Comparison of ENCODE assay signal across 8 cellular contexts in the genomic region with DNA sequence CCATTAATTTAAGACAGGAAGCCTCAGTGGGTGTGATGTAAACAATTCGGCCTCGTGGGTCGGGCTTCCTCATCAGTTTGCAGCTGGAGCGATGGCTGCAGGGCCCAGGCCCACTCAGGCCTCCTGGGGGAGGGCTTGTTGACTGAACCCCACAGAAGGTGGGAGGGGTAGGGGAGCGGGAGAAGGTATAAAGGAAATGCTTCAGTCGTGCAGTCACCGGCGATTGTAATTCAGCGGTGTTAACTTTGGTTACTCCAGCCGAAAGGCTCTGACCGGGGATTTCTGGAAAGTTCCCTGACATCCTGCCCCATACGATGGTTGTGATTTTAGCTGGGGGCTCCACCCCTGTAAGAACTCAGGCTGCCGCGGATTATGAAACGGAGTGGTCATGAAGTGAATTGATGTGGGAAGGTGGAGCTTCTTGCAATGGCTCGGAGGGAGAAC.
DNase-seq lines count a peak whose midpoint lies in the region; ATAC-seq and TF ChIP-seq lines count a peak whose summit lies in the region.

No MANE protein-coding gene starts in this region.

- H3K27me3 ChIP-seq in brain microvascular endothelial cell (replicated peaks): no peaks in the 10 kb centered on the region
- H3K27me3 ChIP-seq in Karpas-422 (ENCODE audit: low read length): no peaks in the 10 kb centered on the region

- H3K4me3 ChIP-seq in brain microvascular endothelial cell (ENCODE audit: low read depth, low read length): peak overlapping the region; percentile 57
- no peak overlapping the region for H3K4me3 ChIP-seq in Karpas-422 (ENCODE audit: low read length)

- H3K4me1 Mint-ChIP-seq in activated CD4-positive, alpha-beta memory T cell treated with anti-CD3 and anti-CD28 coated beads for 36 hours (ENCODE audit: low read depth): peaks cover 12% of the 10 kb centered on the region
- H3K4me1 Mint-ChIP-seq in activated CD4-positive, alpha-beta memory T cell treated with anti-CD3 and anti-CD28 coated beads, Interleukin-2, amount 10 ng/mL, durations not matched to agents 7 days and 5 days: peaks cover 9% of the 10 kb centered on the region
- H3K4me1 Mint-ChIP-seq in immature natural killer cell: peaks cover 16 to 17% of the 10 kb centered on the region in 2 donors
- H3K4me1 Mint-ChIP-seq in stimulated activated effector memory CD8-positive, alpha-beta T cell treated with anti-CD3 and anti-CD28 coated beads, Interleukin-12 subunit alpha, Interleukin-12 subunit beta, amount 100 ng/mL, for 72 hours: peaks cover 10% of the 10 kb centered on the region

- H3K27ac ChIP-seq in brain microvascular endothelial cell (no peak overlapping the region), Karpas-422 (ENCODE audit: low read length) (no peak overlapping the region)

- peaks cover 9% of the 10 kb centered on the region for H3K9me3 Mint-ChIP-seq in activated CD4-positive, alpha-beta memory T cell treated with anti-CD3 and anti-CD28 coated beads for 36 hours
- peaks cover 3% of the 10 kb centered on the region for H3K9me3 Mint-ChIP-seq in activated CD4-positive, alpha-beta memory T cell treated with anti-CD3 and anti-CD28 coated beads, Interleukin-2, amount 10 ng/mL, durations not matched to agents 7 days and 5 days
- peaks cover 4 to 8% (median 5%) of the 10 kb centered on the region in 6 donors for H3K9me3 Mint-ChIP-seq in immature natural killer cell
- peaks cover 2% of the 10 kb centered on the region for H3K9me3 Mint-ChIP-seq in stimulated activated effector memory CD8-positive, alpha-beta T cell treated with anti-CD3 and anti-CD28 coated beads, Interleukin-12 subunit alpha, Interleukin-12 subunit beta, amount 100 ng/mL, for 72 hours

- CTCF ChIA-PET in activated CD4-positive, alpha-beta memory T cell treated with anti-CD3 and anti-CD28 coated beads for 36 hours (lab: Charles Lee): no interaction called here
- CTCF ChIA-PET in activated CD4-positive, alpha-beta memory T cell treated with anti-CD3 and anti-CD28 coated beads, Interleukin-2, amount 10 ng/mL, durations not matched to agents 7 days and 5 days (lab: Charles Lee): no interaction called here

- intact Hi-C loops in activated CD4-positive, alpha-beta memory T cell treated with anti-CD3 and anti-CD28 coated beads for 36 hours (cut with micrococcal nuclease): no loop called here

- H4K20me1 ChIP-seq in Karpas-422 (ENCODE audit: insufficient read depth, low read depth, low read length): no peaks in the 10 kb centered on the region

- no peaks in the 10 kb centered on the region for H3K79me2 ChIP-seq in Karpas-422 (ENCODE audit: low read length)

- peaks cover 3% of the 10 kb centered on the region for H3K36me3 Mint-ChIP-seq in activated CD4-positive, alpha-beta memory T cell treated with anti-CD3 and anti-CD28 coated beads for 36 hours
- H3K36me3 Mint-ChIP-seq in activated CD4-positive, alpha-beta memory T cell treated with anti-CD3 and anti-CD28 coated beads, Interleukin-2, amount 10 ng/mL, durations not matched to agents 7 days and 5 days (ENCODE audit: low read depth): no peaks in the 10 kb centered on the region
- peaks cover 3 to 8% (median 3%) of the 10 kb centered on the region in 3 donors for H3K36me3 Mint-ChIP-seq in immature natural killer cell
- no peaks in the 10 kb centered on the region for H3K36me3 Mint-ChIP-seq in stimulated activated effector memory CD8-positive, alpha-beta T cell treated with anti-CD3 and anti-CD28 coated beads, Interleukin-12 subunit alpha, Interleukin-12 subunit beta, amount 100 ng/mL, for 72 hours

- POLR2A ChIA-PET in activated CD4-positive, alpha-beta memory T cell treated with anti-CD3 and anti-CD28 coated beads for 36 hours (lab: Charles Lee): no interaction called here
- POLR2A ChIA-PET in activated CD4-positive, alpha-beta memory T cell treated with anti-CD3 and anti-CD28 coated beads, Interleukin-2, amount 10 ng/mL, durations not matched to agents 7 days and 5 days (lab: Charles Lee): no interaction called here

- H3K36me3 ChIP-seq in brain microvascular endothelial cell (replicated peaks): no peaks in the 10 kb centered on the region
- no peaks in the 10 kb centered on the region for H3K36me3 ChIP-seq in Karpas-422 (ENCODE audit: insufficient read depth, low read length)

- H3K9me2 ChIP-seq in Karpas-422 (replicated peaks; ENCODE audit: insufficient read depth, low read length): no peaks in the 10 kb centered on the region

- H3K4me2 ChIP-seq in Karpas-422 (ENCODE audit: low read depth, low read length, poor library complexity, severe bottlenecking): no peak overlapping the region

- no peak overlapping the region for H3K9ac ChIP-seq in Karpas-422 (ENCODE audit: low read length)

- in situ Hi-C loops in brain microvascular endothelial cell (cut with HindIII; ENCODE audit: low pct_ligation_motif_present, low sequenced_read_pairs): no loop called here

- no peak overlapping the region for H2AFZ ChIP-seq in Karpas-422 (ENCODE audit: low read length)

- peak; percentile 11 for DNase-seq in activated CD4-positive, alpha-beta memory T cell treated with anti-CD3 and anti-CD28 coated beads for 36 hours
- no peak for DNase-seq in activated CD4-positive, alpha-beta memory T cell treated with anti-CD3 and anti-CD28 coated beads, Interleukin-2, amount 10 ng/mL, durations not matched to agents 7 days and 5 days
- no peak for DNase-seq in brain microvascular endothelial cell
- DNase-seq in immature natural killer cell: no peak
- DNase-seq in stimulated activated effector memory CD8-positive, alpha-beta T cell treated with anti-CD3 and anti-CD28 coated beads, Interleukin-12 subunit alpha, Interleukin-12 subunit beta, amount 100 ng/mL, for 72 hours (ENCODE audit: low spot score in 2 of 2): no peak
- no peak for DNase-seq in OCI-M1 (lab: John Stamatoyannopoulos, UW)
- no peak for DNase-seq in Karpas-422

- ATAC-seq in stimulated activated effector memory CD8-positive, alpha-beta T cell treated with anti-CD3 and anti-CD28 coated beads, Interleukin-12 subunit alpha, Interleukin-12 subunit beta, amount 100 ng/mL, for 72 hours: peak; percentile 36
- no peak for ATAC-seq in GM21526 (IDR thresholded peaks at IDR 0.05; ENCODE audit: low FRiP score, unreplicated experiment)

- no peaks in the 10 kb centered on the region for H3K4me1 ChIP-seq in Karpas-422 (ENCODE audit: low read length)

- H3K27ac Mint-ChIP-seq in activated CD4-positive, alpha-beta memory T cell treated with anti-CD3 and anti-CD28 coated beads for 36 hours: no peak overlapping the region
- no peak overlapping the region for H3K27ac Mint-ChIP-seq in activated CD4-positive, alpha-beta memory T cell treated with anti-CD3 and anti-CD28 coated beads, Interleukin-2, amount 10 ng/mL, durations not matched to agents 7 days and 5 days
- H3K27ac Mint-ChIP-seq in immature natural killer cell: peak overlapping the region in 1 of 6 donors; percentile 62
- no peak overlapping the region for H3K27ac Mint-ChIP-seq in stimulated activated effector memory CD8-positive, alpha-beta T cell treated with anti-CD3 and anti-CD28 coated beads, Interleukin-12 subunit alpha, Interleukin-12 subunit beta, amount 100 ng/mL, for 72 hours

- H3K27me3 Mint-ChIP-seq in activated CD4-positive, alpha-beta memory T cell treated with anti-CD3 and anti-CD28 coated beads for 36 hours: peaks cover 29% of the 10 kb centered on the region
- peaks cover 40% of the 10 kb centered on the region for H3K27me3 Mint-ChIP-seq in activated CD4-positive, alpha-beta memory T cell treated with anti-CD3 and anti-CD28 coated beads, Interleukin-2, amount 10 ng/mL, durations not matched to agents 7 days and 5 days
- H3K27me3 Mint-ChIP-seq in immature natural killer cell (ENCODE audit: low read depth in 3 of 3): peaks cover 7 to 23% (median 8%) of the 10 kb centered on the region in 3 donors

- H3K9me3 ChIP-seq in Karpas-422 (ENCODE audit: low read length): peaks cover 5% of the 10 kb centered on the region; the same call in 1 of the 2 replicates

- TF ChIP-seq CTCF in brain microvascular endothelial cell (IDR thresholded peaks at IDR 0.05; ENCODE audit: low read depth, low read length, missing control alignments): no peak

- H3K4me3 Mint-ChIP-seq in activated CD4-positive, alpha-beta memory T cell treated with anti-CD3 and anti-CD28 coated beads for 36 hours: peak overlapping the region; percentile 36
- H3K4me3 Mint-ChIP-seq in activated CD4-positive, alpha-beta memory T cell treated with anti-CD3 and anti-CD28 coated beads, Interleukin-2, amount 10 ng/mL, durations not matched to agents 7 days and 5 days: no peak overlapping the region
- H3K4me3 Mint-ChIP-seq in immature natural killer cell: peak overlapping the region; percentile 21 to 72 (median 56)
- H3K4me3 Mint-ChIP-seq in stimulated activated effector memory CD8-positive, alpha-beta T cell treated with anti-CD3 and anti-CD28 coated beads, Interleukin-12 subunit alpha, Interleukin-12 subunit beta, amount 100 ng/mL, for 72 hours: peak overlapping the region; percentile 39
